Comparison of ENCODE assay signal across 9 cellular contexts in the genomic region with DNA sequence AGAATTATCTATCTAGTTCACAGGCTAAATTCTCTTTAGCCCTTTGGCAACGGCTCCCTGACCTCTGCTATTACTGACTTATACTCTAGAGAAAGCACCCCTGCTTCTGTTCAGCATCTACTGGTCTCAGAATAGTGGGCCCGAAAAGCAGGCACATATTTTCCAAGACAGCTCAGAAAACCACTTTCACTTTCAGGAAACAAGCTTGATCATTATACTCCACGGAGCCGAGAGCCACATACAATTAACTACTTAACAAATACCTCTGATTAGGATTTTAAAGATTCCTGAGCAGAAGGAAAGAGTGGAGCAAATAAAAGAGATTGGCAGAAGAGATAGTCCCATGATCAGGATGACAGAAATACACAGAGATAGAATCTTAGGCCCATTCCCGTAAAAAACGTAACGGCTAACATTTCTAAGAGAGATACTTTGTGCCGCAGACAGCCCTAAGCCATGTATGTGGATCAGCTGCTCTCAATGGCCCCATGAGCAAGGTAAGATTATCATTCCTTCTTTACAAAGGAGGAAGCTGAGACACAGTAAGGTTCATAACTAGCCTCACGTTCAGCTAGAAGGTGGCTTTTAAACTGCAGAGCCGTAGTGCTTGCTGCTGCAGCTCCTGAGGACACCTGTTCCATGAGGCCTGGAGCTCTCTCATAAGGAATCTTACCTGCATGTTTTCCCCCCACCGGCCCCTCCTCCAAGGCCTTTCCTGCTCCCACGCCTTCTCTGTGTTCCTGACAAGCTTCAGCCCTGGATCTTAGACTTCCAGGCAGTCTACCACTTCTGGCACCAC.
DNase-seq lines count a peak whose midpoint lies in the region; ATAC-seq and TF ChIP-seq lines count a peak whose summit lies in the region.
"Had no signal": no experiment of that assay in that cellular context is flagged by ENCODE, and none has a peak within 500 bp of the region (broad histone marks: within the 10 kb centered on the region; RNA-seq: fewer than 3 reads in every experiment).

No MANE protein-coding gene starts in this region.

- POLR2A ChIA-PET in CD4-positive, alpha-beta T cell (lab: Charles Lee), result interaction anchor here (0.6 to 2.0 kb wide), 6 partner anchors 14 to 744 kb away, joined by 3 to 5 read pairs (median 4); no protein-coding TSS in a partner anchor

- ATAC-seq in CD4-positive, alpha-beta T cell (ENCODE audit: poor library complexity), result peak; percentile 61
- no peak for ATAC-seq in GM18861 (IDR thresholded peaks at IDR 0.05; ENCODE audit: unreplicated experiment)
- ATAC-seq in HG03439 (IDR thresholded peaks at IDR 0.05; ENCODE audit: unreplicated experiment), result no peak

- no peak overlapping the region for H3K27ac ChIP-seq in CD4-positive, alpha-beta T cell (ENCODE audit: low read depth, low read length)

- intact Hi-C loops in CD4-positive, alpha-beta T cell (cut with DNase I, micrococcal nuclease), result loop anchor here in 1 of 2 experiments (5.0 kb wide), 3 partner anchors 48 to 228 kb away; a partner anchor contains a TSS

- no peak for DNase-seq in CD4-positive, alpha-beta T cell
- DNase-seq in fibroblast of pulmonary artery (ENCODE audit: low read depth), result peak; percentile 56
- no peak for DNase-seq in progenitor cell of endocrine pancreas (ENCODE audit: low spot score, unreplicated experiment)
- DNase-seq in NCI-H524 treated with DMSO at 0.1 percent for 48 hours (lab: John Stamatoyannopoulos, UW), result no peak
- DNase-seq in NCI-H2196 (lab: John Stamatoyannopoulos, UW; ENCODE audit: unreplicated experiment), result no peak
- DNase-seq: NCI-H2029 treated with DMSO at 0.1 percent for 48 hours had no signal

- H3K27me3 Mint-ChIP-seq in CD4-positive, alpha-beta T cell, result no peaks in the 10 kb centered on the region
- no peaks in the 10 kb centered on the region for H3K27me3 Mint-ChIP-seq in progenitor cell of endocrine pancreas

- H3K4me3 ChIP-seq in WI38 (ENCODE audit: low read depth, low read length) (peak overlapping the region; percentile 14), fibroblast of pulmonary artery (replicated peaks; ENCODE audit: low read depth, low read length) (no peak overlapping the region)

- no peaks in the 10 kb centered on the region for H3K9me3 ChIP-seq in CD4-positive, alpha-beta T cell (ENCODE audit: control insufficient read depth, low read length)

- H3K27me3 ChIP-seq in CD4-positive, alpha-beta T cell (ENCODE audit: control insufficient read depth, insufficient read depth, low read length), result no peaks in the 10 kb centered on the region

- no peaks in the 10 kb centered on the region for H3K9me3 Mint-ChIP-seq in CD4-positive, alpha-beta T cell
- no peaks in the 10 kb centered on the region for H3K9me3 Mint-ChIP-seq in progenitor cell of endocrine pancreas (ENCODE audit: low read depth)

- peaks cover 50% of the 10 kb centered on the region for H3K4me1 Mint-ChIP-seq in CD4-positive, alpha-beta T cell (ENCODE audit: low read depth)
- peaks cover 11% of the 10 kb centered on the region for H3K4me1 Mint-ChIP-seq in progenitor cell of endocrine pancreas (ENCODE audit: low read depth)

- CTCF ChIA-PET in CD4-positive, alpha-beta T cell (lab: Charles Lee), result no interaction called here

- no peak for TF ChIP-seq CTCF in CD4-positive, alpha-beta T cell (IDR thresholded peaks at IDR 0.05)
- no peak for TF ChIP-seq CTCF in WI38 (IDR thresholded peaks at IDR 0.05; ENCODE audit: low read depth, low read length)
- TF ChIP-seq CTCF in fibroblast of pulmonary artery (IDR thresholded peaks at IDR 0.05; ENCODE audit: low read length, missing control alignments), result no peak
- no peak for TF ChIP-seq CTCF in progenitor cell of endocrine pancreas (IDR thresholded peaks at IDR 0.05; ENCODE audit: unreplicated experiment)

- H3K27ac Mint-ChIP-seq in CD4-positive, alpha-beta T cell, result peak overlapping the region; percentile 75
- peak overlapping the region; percentile 8 for H3K27ac Mint-ChIP-seq in progenitor cell of endocrine pancreas

- H3K4me3 Mint-ChIP-seq in CD4-positive, alpha-beta T cell, result peak overlapping the region; percentile 74
- H3K4me3 Mint-ChIP-seq in progenitor cell of endocrine pancreas (ENCODE audit: low read depth), result no peak overlapping the region

- no peaks in the 10 kb centered on the region for H3K36me3 Mint-ChIP-seq in CD4-positive, alpha-beta T cell (ENCODE audit: low read depth)
- H3K36me3 Mint-ChIP-seq in progenitor cell of endocrine pancreas (ENCODE audit: insufficient read depth), result no peaks in the 10 kb centered on the region
